Comparison of ENCODE assay signal across 18 cellular contexts in the genomic region with DNA sequence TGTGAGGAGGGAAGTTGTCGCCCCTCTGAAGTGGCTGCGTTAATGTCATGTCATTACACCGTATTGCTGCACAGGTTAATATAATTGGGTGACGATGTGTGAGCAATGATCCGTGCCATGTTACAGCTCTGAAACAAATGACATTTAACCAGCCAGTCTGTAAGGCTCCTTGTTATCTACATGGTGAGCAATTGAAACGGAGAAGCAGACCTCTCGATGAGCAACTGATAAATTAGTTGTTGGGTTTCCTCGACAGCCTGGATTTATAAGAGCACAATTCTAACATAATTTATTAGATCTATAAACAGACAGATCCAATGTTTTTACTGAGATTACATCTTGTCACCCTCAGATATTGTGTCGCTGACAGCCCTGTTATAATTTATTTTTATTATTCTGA. TPM values are rescaled to one million over a fixed set of nuclear protein-coding genes. Genes with fewer than 3 reads are reported as not detected.
DNase-seq lines count a peak whose midpoint lies in the region; ATAC-seq and TF ChIP-seq lines count a peak whose summit lies in the region.
"Had no signal": no experiment of that assay in that cellular context is flagged by ENCODE, and none has a peak within 500 bp of the region (broad histone marks: within the 10 kb centered on the region; RNA-seq: fewer than 3 reads in every experiment).

No MANE protein-coding gene starts in this region.

- H3K27me3 ChIP-seq in SK-N-SH (ENCODE audit: insufficient read depth), result no peaks in the 10 kb centered on the region
- H3K27me3 ChIP-seq: Peyer's patch had no signal

- CTCF ChIA-PET in SK-N-SH (lab: Yijun Ruan, JAX), result interaction anchor here (1.0 to 4.1 kb wide), 8 partner anchors 10 to 319 kb away, joined by 3 to 31 read pairs (median 4); no protein-coding TSS in a partner anchor

- TF ChIP-seq EP300 in SK-N-SH (IDR thresholded peaks at IDR 0.05; ENCODE audit: borderline replicate concordance in 1 of 2, low read depth in 1 of 2, low read length in 1 of 2), result no peak

- no peak overlapping the region for H2AFZ ChIP-seq in SK-N-SH (ENCODE audit: low read depth)

- no peaks in the 10 kb centered on the region for H3K79me2 ChIP-seq in SK-N-SH (ENCODE audit: insufficient read depth)

- TF ChIP-seq POLR2A in erythroblast (IDR thresholded peaks at IDR 0.05; ENCODE audit: low read length), result no peak

- DNase-seq in SK-N-SH (no peak), NCI-H2227 treated with DMSO at 0.1 percent for 48 hours (lab: John Stamatoyannopoulos, UW) (peak; percentile 39), islet precursor cell (peak; percentile 18), erythroblast (lab: John Stamatoyannopoulos, UW) (no peak), medulla oblongata (ENCODE audit: extremely low spot score) (no peak)
- no peak for DNase-seq in effector CD8-positive, alpha-beta T cell (lab: John Stamatoyannopoulos, UW)
- DNase-seq: BE2C, DMS53, GDM1, KBM-7, MM.1S, NCI-H1048, NCI-H1694 treated with DMSO at 0.1 percent for 48 hours, NCI-H2081 treated with DMSO at 0.1 percent for 48 hours, NCI-H510A, NCI-H774, Peyer's patch had no signal

- no peak overlapping the region for H3K27ac ChIP-seq in SK-N-SH (ENCODE audit: low read depth in 2 of 2, low read length in 1 of 2)
- H3K27ac ChIP-seq: Peyer's patch had no signal

- no peak overlapping the region for H3K9ac ChIP-seq in SK-N-SH

- H4K20me1 ChIP-seq in SK-N-SH (ENCODE audit: insufficient read depth), result no peaks in the 10 kb centered on the region

- 43% methylated on average over 9 of the region's 9 CpGs for WGBS in SK-N-SH (ENCODE audit: low lambda C conversion rate)

- TF ChIP-seq CTCF in SK-N-SH (IDR thresholded peaks at IDR 0.05), result no peak

- H3K9me3 ChIP-seq in SK-N-SH, result no peaks in the 10 kb centered on the region
- H3K9me3 ChIP-seq: BE2C, Peyer's patch had no signal

- no peak for TF ChIP-seq RAD21 in SK-N-SH (IDR thresholded peaks at IDR 0.05; ENCODE audit: low read length)

- no peaks in the 10 kb centered on the region for H3F3A ChIP-seq in SK-N-SH (replicated peaks; ENCODE audit: insufficient read depth)

- no peak overlapping the region for H3K4me3 ChIP-seq in SK-N-SH (ENCODE audit: low read depth in 2 of 2, low read length in 1 of 2)
- H3K4me3 ChIP-seq: Peyer's patch had no signal

- POLR2A ChIA-PET in SK-N-SH (lab: Yijun Ruan, JAX), result no interaction called here

- H3K36me3 ChIP-seq in SK-N-SH (replicated peaks in 1 of 2; ENCODE audit: control insufficient read depth in 1 of 2, insufficient read depth in 2 of 2, low read length in 1 of 2), result no peaks in the 10 kb centered on the region
- H3K36me3 ChIP-seq: BE2C, Peyer's patch had no signal

- H3K4me2 ChIP-seq in SK-N-SH, result no peak overlapping the region

- H3K4me1 ChIP-seq in SK-N-SH (ENCODE audit: control insufficient read depth in 1 of 2, insufficient read depth in 2 of 2, low read depth in 1 of 2, low read length in 1 of 2), result peaks cover 0 to 8% of the 10 kb centered on the region in 2 experiments; a peak in 2 of 4 replicates
- H3K4me1 ChIP-seq: BE2C, Peyer's patch had no signal

- no peak for ATAC-seq in SK-N-SH treated with all-trans-retinoic acid at 6 μM for 48 hours

- no peaks in the 10 kb centered on the region for H3K9me2 ChIP-seq in SK-N-SH

TF ChIP-seq in SK-N-SH, 30 proteins besides CTCF, POLR2A, EP300 and RAD21:
- TF ChIP-seq GATA2 (CRISPR knock-in tag; IDR thresholded peaks at IDR 0.05), result peak; percentile 20; the same call in 1 of the 2 replicates
- TF ChIP-seq REST (IDR thresholded peaks at IDR 0.05; ENCODE audit: low read depth, low read length), result no peak
- TF ChIP-seq TCF12 (IDR thresholded peaks at IDR 0.05), result no peak
- no peak for TF ChIP-seq RXRA (IDR thresholded peaks at IDR 0.05; ENCODE audit: borderline replicate concordance, low read depth)

TF ChIP-seq in SK-N-SH treated with all-trans-retinoic acid at 6 μM for 48 hours, 23 proteins besides CTCF, POLR2A, EP300 and RAD21:
- TF ChIP-seq TSHZ2 (CRISPR knock-in tag; IDR thresholded peaks at IDR 0.05) (no peak), PATZ1 (CRISPR knock-in tag; IDR thresholded peaks at IDR 0.05; ENCODE audit: borderline replicate concordance) (no peak), TOX (CRISPR knock-in tag; IDR thresholded peaks at IDR 0.05; ENCODE audit: borderline replicate concordance) (no peak), ZFP30 (CRISPR knock-in tag; IDR thresholded peaks at IDR 0.05) (no peak)

RNA-seq across cellular contexts. Expression of gene MAFB, which starts 49.9 kb away (rescaled TPM):
- 0.05 and 0.08 TPM in 2 replicates for polyA plus RNA-seq in SK-N-SH (2012; rRNA removed)
- 0.08 TPM in 2 replicates for polyA plus RNA-seq in SK-N-SH (2012; cell fraction: cytosol; rRNA removed)
- 0.24 and 0.42 TPM in 2 replicates for polyA plus RNA-seq in SK-N-SH (2012; cell fraction: nucleus; rRNA removed)

Comparison
In these comparisons a context has a peak if more than half of its experiments do, and no peak if none do; other contexts are left out.
1. DNase-seq: peak in NCI-H2227 treated with DMSO at 0.1 percent for 48 hours (single experiment) and islet precursor cell (single experiment); none in SK-N-SH (single experiment), effector CD8-positive, alpha-beta T cell (single experiment), erythroblast (0 of 2) and medulla oblongata (single experiment).